In genomic region chr6:165987483-165988305, GRCh38 we compare ENCODE assay signal across 8 cellular contexts.
DNase-seq lines count a peak whose midpoint lies in the region; ATAC-seq and TF ChIP-seq lines count a peak whose summit lies in the region.

No MANE protein-coding gene starts in this region.

- peaks cover 4% of the 10 kb centered on the region for H3K4me1 ChIP-seq in upper lobe of right lung

- no peaks in the 10 kb centered on the region for H3K36me3 ChIP-seq in upper lobe of right lung

- intact Hi-C loops in dorsolateral prefrontal cortex (cut with DNase I) = loop anchor here in 1 of 2 donors (10.0 kb wide), 1 partner anchor 73 kb away; no protein-coding TSS in a partner anchor
- intact Hi-C loops in upper lobe of right lung (cut with DNase I) = no loop called here

- peaks cover 13% of the 10 kb centered on the region for H3K4me1 Mint-ChIP-seq in activated naive CD8-positive, alpha-beta T cell (ENCODE audit: low read depth)
- H3K4me1 Mint-ChIP-seq in activated naive CD8-positive, alpha-beta T cell treated with anti-CD3 and anti-CD28 coated beads, Interleukin-2, amount 50 U/mL, for 24 hours = peaks cover 11% of the 10 kb centered on the region

- no peak overlapping the region for H3K27ac Mint-ChIP-seq in activated naive CD8-positive, alpha-beta T cell
- no peak overlapping the region for H3K27ac Mint-ChIP-seq in activated naive CD8-positive, alpha-beta T cell treated with anti-CD3 and anti-CD28 coated beads, Interleukin-2, amount 50 U/mL, for 24 hours

- no peak for DNase-seq in activated naive CD8-positive, alpha-beta T cell treated with anti-CD3 and anti-CD28 coated beads, Interleukin-2, amount 50 U/mL, for 24 hours
- DNase-seq in dorsolateral prefrontal cortex = peak; percentile 49 to 92 (median 85)
- DNase-seq in medulla oblongata (ENCODE audit: extremely low spot score) = peak; percentile 49
- no peak for DNase-seq in upper lobe of right lung
- no peak for DNase-seq in Kasumi-1 (lab: John Stamatoyannopoulos, UW)
- no peak for DNase-seq in NCI-H345 (lab: John Stamatoyannopoulos, UW)

- H3K4me3 ChIP-seq in dorsolateral prefrontal cortex (peak overlapping the region; percentile 31 to 75 (median 61)), upper lobe of right lung (no peak overlapping the region)

- no peaks in the 10 kb centered on the region for H3K36me3 Mint-ChIP-seq in activated naive CD8-positive, alpha-beta T cell
- H3K36me3 Mint-ChIP-seq in activated naive CD8-positive, alpha-beta T cell treated with anti-CD3 and anti-CD28 coated beads, Interleukin-2, amount 50 U/mL, for 24 hours (ENCODE audit: low read depth) = no peaks in the 10 kb centered on the region

- peaks cover 31% of the 10 kb centered on the region for H3K27me3 Mint-ChIP-seq in activated naive CD8-positive, alpha-beta T cell
- peaks cover 46% of the 10 kb centered on the region for H3K27me3 Mint-ChIP-seq in activated naive CD8-positive, alpha-beta T cell treated with anti-CD3 and anti-CD28 coated beads, Interleukin-2, amount 50 U/mL, for 24 hours

- H3K4me3 Mint-ChIP-seq in activated naive CD8-positive, alpha-beta T cell = peak overlapping the region; percentile 24
- H3K4me3 Mint-ChIP-seq in activated naive CD8-positive, alpha-beta T cell treated with anti-CD3 and anti-CD28 coated beads, Interleukin-2, amount 50 U/mL, for 24 hours = no peak overlapping the region

- H3K9me3 ChIP-seq in upper lobe of right lung = no peaks in the 10 kb centered on the region

- H3K9me3 Mint-ChIP-seq in activated naive CD8-positive, alpha-beta T cell (ENCODE audit: low read depth) = no peaks in the 10 kb centered on the region
- no peaks in the 10 kb centered on the region for H3K9me3 Mint-ChIP-seq in activated naive CD8-positive, alpha-beta T cell treated with anti-CD3 and anti-CD28 coated beads, Interleukin-2, amount 50 U/mL, for 24 hours

- no peak for ATAC-seq in activated naive CD8-positive, alpha-beta T cell treated with anti-CD3 and anti-CD28 coated beads, Interleukin-2, amount 50 U/mL, for 24 hours
- ATAC-seq in upper lobe of right lung (peak; percentile 6), GM18873 (IDR thresholded peaks at IDR 0.05; ENCODE audit: low FRiP score, unreplicated experiment) (no peak)

- no peak for TF ChIP-seq CTCF in dorsolateral prefrontal cortex (IDR thresholded peaks at IDR 0.05 in 54 of 56, conservative IDR thresholded peaks at IDR 0.05 in 2 of 56; ENCODE audit: low read depth in 1 of 56, partially characterized antibody in 56 of 56)
- TF ChIP-seq CTCF in upper lobe of right lung (IDR thresholded peaks at IDR 0.05) = no peak

- H3K27me3 ChIP-seq in dorsolateral prefrontal cortex (peaks cover 0 to 49% (median 8%) of the 10 kb centered on the region in 45 donors), upper lobe of right lung (peaks cover 32% of the 10 kb centered on the region)

- peak overlapping the region in 50 of 59 donors; percentile 2 to 89 (median 73) for H3K27ac ChIP-seq in dorsolateral prefrontal cortex
- no peak overlapping the region for H3K27ac ChIP-seq in upper lobe of right lung

Comparison
In these comparisons a context has a peak if more than half of its experiments do, and no peak if none do; other contexts are left out.
1. DNase-seq: peak in dorsolateral prefrontal cortex (10 of 10) and medulla oblongata (single experiment); none in activated naive CD8-positive, alpha-beta T cell treated with anti-CD3 and anti-CD28 coated beads, Interleukin-2, amount 50 U/mL, for 24 hours (single experiment), upper lobe of right lung (single experiment), Kasumi-1 (0 of 2) and NCI-H345 (single experiment).